Comparison of ENCODE assay signal across 7 cellular contexts in the genomic region with DNA sequence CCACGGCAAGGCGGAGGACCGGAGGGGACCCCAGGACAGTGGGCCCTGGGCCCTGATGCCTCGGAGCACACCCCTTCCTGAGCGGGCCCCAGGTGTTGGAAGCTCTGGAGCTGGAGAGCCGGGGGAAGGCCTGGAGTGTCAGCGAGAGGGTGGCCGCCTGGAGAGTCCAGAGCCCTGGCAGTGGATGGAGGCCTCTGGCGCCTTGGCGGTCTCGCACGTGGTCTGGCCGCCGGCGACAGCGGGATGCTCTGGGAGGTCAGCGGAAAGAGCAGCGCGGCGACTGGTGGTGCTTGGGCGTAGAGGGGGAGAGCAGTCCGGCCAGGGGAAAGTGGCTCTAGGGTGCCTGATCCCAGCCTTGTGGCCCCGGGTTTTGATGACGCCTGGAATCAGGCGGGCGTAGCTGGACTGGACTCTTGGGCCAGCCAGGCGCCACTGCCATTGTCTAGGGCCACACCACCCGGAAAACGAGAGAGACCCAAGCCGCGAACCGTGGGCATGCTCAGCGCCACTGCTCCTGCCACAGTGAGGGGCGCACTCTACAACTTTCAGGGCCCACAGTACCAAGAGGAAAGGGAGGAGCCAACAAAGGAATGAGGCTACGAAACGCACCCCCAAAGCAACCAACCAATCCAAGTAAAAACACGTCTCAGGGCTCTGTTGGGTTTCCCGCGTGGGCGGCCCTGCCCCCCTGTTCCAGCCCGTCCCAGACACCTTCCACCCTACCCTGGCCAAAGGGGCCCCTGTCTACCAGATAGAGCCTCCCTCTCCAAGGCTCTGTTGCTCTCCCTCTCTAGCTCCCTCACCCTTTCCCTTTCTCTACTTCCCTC.
A peak's percentile ranks its signal among the peaks of the same experiment; 100 is the strongest.
DNase-seq lines count a peak whose midpoint lies in the region; ATAC-seq, FAIRE-seq and TF ChIP-seq lines count a peak whose summit lies in the region.
"Not testable (repeated sequence)": the region's sequence is repeated elsewhere in the genome, so short reads cannot be mapped to it uniquely, and the experiment has no call there.

No MANE protein-coding gene starts in this region.

- H3K36me3 ChIP-seq in H7 (replicated peaks; ENCODE audit: control insufficient read depth, insufficient read depth, low read length); kidney (ENCODE audit: control insufficient read depth in 1 of 2, insufficient read depth in 2 of 2, low read length in 2 of 2); mesenchymal stem cell (ENCODE audit: control insufficient read depth in 1 of 2, insufficient read depth in 2 of 2, low read depth in 1 of 2, low read length in 2 of 2); sigmoid colon; upper lobe of right lung: not testable (repeated sequence)

- peaks cover 29% of the 10 kb centered on the region for H3K27me3 Mint-ChIP-seq in endothelial cell (ENCODE audit: unreplicated experiment)

- not testable (repeated sequence) for H3K27ac ChIP-seq in kidney (ENCODE audit: low read depth in 2 of 2, low read length in 2 of 2); mesenchymal stem cell (ENCODE audit: low read length, poor library complexity, severe bottlenecking); sigmoid colon; upper lobe of right lung

- TF ChIP-seq CTCF in endothelial cell (IDR thresholded peaks at IDR 0.05; ENCODE audit: unreplicated experiment); kidney (IDR thresholded peaks at IDR 0.05; ENCODE audit: borderline replicate concordance, extremely low read depth, insufficient read depth); sigmoid colon (IDR thresholded peaks at IDR 0.05); upper lobe of right lung (IDR thresholded peaks at IDR 0.05): not testable (repeated sequence)

- H2AFZ ChIP-seq in mesenchymal stem cell (ENCODE audit: low read depth, low read length) = not testable (repeated sequence)

- not testable (repeated sequence) for H3K18ac ChIP-seq in mesenchymal stem cell (ENCODE audit: low read depth in 1 of 2, low read length in 2 of 2)

- 88% methylated on average over 41 of the region's 41 CpGs for WGBS in mesenchymal stem cell
- WGBS in sigmoid colon, 2 donors = 88 to 91% methylated on average over 41 of the region's 41 CpGs

- not testable (repeated sequence) for H3K9me3 ChIP-seq in kidney (ENCODE audit: control insufficient read depth in 1 of 2, low read length in 2 of 2); upper lobe of right lung
- H3K9me3 ChIP-seq in mesenchymal stem cell (ENCODE audit: control insufficient read depth, low read length) = peaks cover 18% of the 10 kb centered on the region
- peaks cover 0 to 21% (median 0%) of the 10 kb centered on the region in 4 donors for H3K9me3 ChIP-seq in sigmoid colon

- not testable (repeated sequence) for H3K9ac ChIP-seq in kidney (ENCODE audit: low read length in 2 of 2); mesenchymal stem cell (ENCODE audit: low read length)

- TF ChIP-seq EP300 in sigmoid colon (IDR thresholded peaks at IDR 0.05) = not testable (repeated sequence)

- H3K14ac ChIP-seq in mesenchymal stem cell (ENCODE audit: low read length in 2 of 2) = not testable (repeated sequence)

- H3K27ac Mint-ChIP-seq in endothelial cell (ENCODE audit: unreplicated experiment) = peak overlapping the region; percentile 40

- DNase-seq in H7 = peak; percentile 11
- peak; percentile 36 for DNase-seq in activated CD8-positive, alpha-beta memory T cell treated with anti-CD3 and anti-CD28 coated beads, Interleukin-2, amount 50 U/mL, for 48 hours
- not testable (repeated sequence) for DNase-seq in endothelial cell (ENCODE audit: low spot score); mesenchymal stem cell
- peak; percentile 79 for DNase-seq in kidney
- DNase-seq in sigmoid colon = peak; percentile 61
- DNase-seq in upper lobe of right lung = peak; percentile 64

- H3K9me3 Mint-ChIP-seq in endothelial cell (ENCODE audit: unreplicated experiment) = peaks cover 60% of the 10 kb centered on the region

- H3K23ac ChIP-seq in mesenchymal stem cell (ENCODE audit: low read length in 2 of 2) = not testable (repeated sequence)

- TF ChIP-seq POLR2A in sigmoid colon (IDR thresholded peaks at IDR 0.05) = not testable (repeated sequence)

- not testable (repeated sequence) for H3K4me3 ChIP-seq in H7 (ENCODE audit: insufficient read depth, low read depth, low read length); kidney (ENCODE audit: low read length in 2 of 2); mesenchymal stem cell (ENCODE audit: insufficient read depth in 1 of 2, low read depth in 1 of 2, low read length in 2 of 2); sigmoid colon; upper lobe of right lung

- not testable (repeated sequence) for H2BK12ac ChIP-seq in mesenchymal stem cell (ENCODE audit: low read length in 2 of 2)

- not testable (repeated sequence) for H3K27me3 ChIP-seq in H7 (ENCODE audit: control insufficient read depth, insufficient read depth, low read length); mesenchymal stem cell (ENCODE audit: control insufficient read depth in 1 of 2, insufficient read depth in 1 of 2, low read length in 2 of 2); upper lobe of right lung
- H3K27me3 ChIP-seq in sigmoid colon = peaks cover 0 to 17% (median 0%) of the 10 kb centered on the region in 3 donors

- not testable (repeated sequence) for H3K4me2 ChIP-seq in mesenchymal stem cell (ENCODE audit: low read length, poor library complexity, severe bottlenecking)

- peak overlapping the region; percentile 5 for H3K4me3 Mint-ChIP-seq in endothelial cell (ENCODE audit: unreplicated experiment)

- H2BK15ac ChIP-seq in mesenchymal stem cell (ENCODE audit: low read depth, poor library complexity, severe bottlenecking) = not testable (repeated sequence)

- not testable (repeated sequence) for H2BK120ac ChIP-seq in mesenchymal stem cell (ENCODE audit: low read depth, low read length)

- FAIRE-seq in kidney (lab: Jason Lieb, UNC) = not testable (repeated sequence)

- H3K4me1 ChIP-seq in kidney (ENCODE audit: control insufficient read depth in 1 of 2, insufficient read depth in 1 of 2, low read depth in 1 of 2, low read length in 2 of 2); mesenchymal stem cell (ENCODE audit: control insufficient read depth, insufficient read depth, low read depth, low read length); sigmoid colon; upper lobe of right lung: not testable (repeated sequence)

- H4K8ac ChIP-seq in mesenchymal stem cell (ENCODE audit: low read length) = not testable (repeated sequence)

- peak overlapping the region; percentile 31 for H4K91ac ChIP-seq in mesenchymal stem cell (ENCODE audit: low read length)

- H2BK5ac ChIP-seq in mesenchymal stem cell (ENCODE audit: low read depth, low read length, poor library complexity, severe bottlenecking) = not testable (repeated sequence)

- not testable (repeated sequence) for H2AK5ac ChIP-seq in mesenchymal stem cell (ENCODE audit: low read length, severe bottlenecking)

- intact Hi-C loops in kidney (cut with DNase I); sigmoid colon (cut with DNase I): not testable (repeated sequence)
- intact Hi-C loops in upper lobe of right lung (cut with DNase I) = loop anchor here (10.0 kb wide), 1 partner anchor 761 kb away; no protein-coding TSS in a partner anchor

- peaks cover 29% of the 10 kb centered on the region for H3K36me3 Mint-ChIP-seq in endothelial cell (ENCODE audit: low read depth, unreplicated experiment)

- H3K4ac ChIP-seq in mesenchymal stem cell (ENCODE audit: low read depth in 1 of 2, low read length in 2 of 2) = not testable (repeated sequence)

- peak; percentile 23 for ATAC-seq in upper lobe of right lung

- not testable (repeated sequence) for H3K4me1 Mint-ChIP-seq in endothelial cell (ENCODE audit: unreplicated experiment)

- not testable (repeated sequence) for H3K79me1 ChIP-seq in mesenchymal stem cell (replicated peaks; ENCODE audit: low read length, poor library complexity, severe bottlenecking)
